7 cellular contexts compared by ENCODE assay signal in the genomic region with DNA sequence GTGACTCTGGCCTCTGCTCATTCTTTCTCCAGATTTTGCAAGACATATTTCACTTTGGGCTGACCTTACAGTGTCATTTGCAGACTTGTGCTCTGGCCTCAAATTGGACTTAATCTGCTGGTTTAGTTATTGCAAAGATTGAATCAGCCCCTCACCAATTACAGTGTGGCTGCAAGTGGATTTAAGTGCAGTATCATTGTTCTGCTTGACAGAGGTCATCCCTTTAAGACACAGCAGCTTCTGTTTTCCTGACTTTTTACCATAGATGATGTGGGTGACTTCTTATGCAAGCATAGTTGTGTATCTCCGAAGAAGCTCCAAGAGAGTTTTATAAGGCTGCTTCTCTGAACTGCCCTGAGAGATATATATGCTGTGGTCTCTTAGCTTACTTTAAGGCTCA. TPM values are rescaled to one million over a fixed set of nuclear protein-coding genes. Genes with fewer than 3 reads are reported as not detected.
DNase-seq lines count a peak whose midpoint lies in the region; ATAC-seq and TF ChIP-seq lines count a peak whose summit lies in the region.

No MANE protein-coding gene starts in this region.

- no peak for TF ChIP-seq CTCF in fibroblast of the aortic adventitia (IDR thresholded peaks at IDR 0.05; ENCODE audit: insufficient read depth, low read length)

- H3K9me3 ChIP-seq in HUES6 (ENCODE audit: control insufficient read depth, insufficient read depth, low read depth, low read length): no peaks in the 10 kb centered on the region

- H3K4me3 ChIP-seq in HUES6 (ENCODE audit: low read depth, low read length) (peak overlapping the region; percentile 84), fibroblast of the aortic adventitia (ENCODE audit: low read depth, low read length) (peak overlapping the region; percentile 91), skeletal muscle cell (ENCODE audit: low read depth, low read length) (peak overlapping the region; percentile 90)

- ATAC-seq in SK-N-SH treated with all-trans-retinoic acid at 6 μM for 48 hours (no peak), GM18511 (IDR thresholded peaks at IDR 0.05; ENCODE audit: unreplicated experiment) (no peak)

- peak overlapping the region; percentile 96 for H3K9ac ChIP-seq in HUES6 (ENCODE audit: low read length)

- H3K36me3 ChIP-seq in HUES6 (ENCODE audit: control insufficient read depth, insufficient read depth, low read length): peaks cover 33% of the 10 kb centered on the region

- no peaks in the 10 kb centered on the region; the same call in 1 of the 2 replicates for H3K27me3 ChIP-seq in HUES6 (ENCODE audit: control insufficient read depth, insufficient read depth, low read length)

- DNase-seq in fibroblast of the aortic adventitia (ENCODE audit: low read depth) (no peak), skeletal muscle cell (ENCODE audit: low read depth) (no peak), NCI-H774 (lab: John Stamatoyannopoulos, UW) (no peak)
- DNase-seq in NK-92 treated with Interleukin-12 subunit alpha and Interleukin-12 subunit beta, amount 100 ng/mL, for 24 hours (lab: John Stamatoyannopoulos, UW): no peak

- H3K4me1 ChIP-seq in HUES6 (ENCODE audit: control insufficient read depth, insufficient read depth, low read length): peaks cover 31% of the 10 kb centered on the region

- H3K27ac ChIP-seq in HUES6 (ENCODE audit: low read depth, low read length): no peak overlapping the region

TF ChIP-seq in SK-N-SH treated with all-trans-retinoic acid at 6 μM for 48 hours, 23 proteins besides CTCF, POLR2A, EP300 and RAD21:
- TF ChIP-seq ZFP30 (CRISPR knock-in tag; IDR thresholded peaks at IDR 0.05): no peak
- TF ChIP-seq ZNF70 (CRISPR knock-in tag; IDR thresholded peaks at IDR 0.05): no peak
- 0 out of 2 replicates have a peak, but pooled peaks have one; percentile 17 for TF ChIP-seq ISL1 (CRISPR knock-in tag; IDR thresholded peaks at IDR 0.05)
TF ChIP-seq in SK-N-SH treated with all-trans-retinoic acid at 6 μM for 48 hours: peak in this region for 1.

RNA-seq across cellular contexts. Expression of gene TRIB2, which starts 3.4 kb away (rescaled TPM):
- total RNA-seq in fibroblast of the aortic adventitia (ENCODE audit: low replicate concordance): 39.9 and 112 TPM in 2 replicates
